ENCODE assay signal across 21 cellular contexts in the genomic region with DNA sequence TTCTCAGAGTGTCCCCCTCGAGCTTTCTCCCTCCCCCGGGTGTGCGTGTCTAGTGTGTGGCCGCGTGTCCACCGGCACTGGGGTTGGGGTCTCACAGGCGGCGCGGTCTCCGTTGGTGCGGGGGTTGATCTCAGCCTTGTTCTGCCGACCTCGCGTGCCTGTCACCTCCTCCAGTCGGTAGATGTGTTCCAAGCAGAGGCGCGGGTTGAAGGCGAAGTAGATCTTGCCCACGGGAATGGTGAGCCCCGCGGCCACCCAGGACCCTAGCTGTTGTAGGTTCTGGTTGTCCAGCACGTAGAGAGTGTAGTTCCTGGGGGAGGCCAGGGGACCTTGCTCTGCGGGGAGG. TPM values are rescaled to one million over a fixed set of nuclear protein-coding genes. Genes with fewer than 3 reads are reported as not detected.
DNase-seq lines count a peak whose midpoint lies in the region; ATAC-seq, FAIRE-seq and TF ChIP-seq lines count a peak whose summit lies in the region.
"Had no signal": no experiment of that assay in that cellular context is flagged by ENCODE, and none has a peak within 500 bp of the region (broad histone marks: within the 10 kb centered on the region; RNA-seq: fewer than 3 reads in every experiment).

No MANE protein-coding gene starts in this region.

- H2AFZ ChIP-seq in K562 (ENCODE audit: low read depth, low read length): peak overlapping the region; percentile 77; the same call in 1 of the 2 replicates
- H2AFZ ChIP-seq: PC-9 had no signal

- H3K9me3 Mint-ChIP-seq in CD8-positive, alpha-beta T cell: no peaks in the 10 kb centered on the region
- no peaks in the 10 kb centered on the region for H3K9me3 Mint-ChIP-seq in mesothelial cell of epicardium
- H3K9me3 Mint-ChIP-seq: neural crest cell had no signal

- ATAC-seq in CD8-positive, alpha-beta T cell: no peak
- no peak for ATAC-seq in K562

- H3K9ac ChIP-seq in HUES6 (ENCODE audit: low read length) (no peak overlapping the region), K562 (ENCODE audit: insufficient read depth in 1 of 2, low read depth in 2 of 2, low read length in 2 of 2) (0 out of 4 replicates have a peak overlapping the region, but pooled peaks of 1 of the 2 experiments have one; percentile 41)
- H3K9ac ChIP-seq: SK-N-SH had no signal

- no peak for DNase-seq in CD8-positive, alpha-beta T cell
- DNase-seq in K562 (ENCODE audit: extremely low read depth in 1 of 4, low spot score in 3 of 4) (no peak), mesothelial cell of epicardium (ENCODE audit: low spot score in 2 of 2, unreplicated experiment in 2 of 2) (no peak), NCI-H128 (lab: John Stamatoyannopoulos, UW; ENCODE audit: unreplicated experiment) (no peak), mesenteric fat pad (ENCODE audit: low spot score) (no peak)
- no peak for DNase-seq in effector CD8-positive, alpha-beta T cell (lab: John Stamatoyannopoulos, UW)
- DNase-seq: BE2C, foreskin melanocyte, GOT3, KG1, NCI-H1048, NCI-H2107, NCI-H526 treated with DMSO at 0.1 percent for 48 hours, SK-N-SH had no signal

- intact Hi-C loops in CD8-positive, alpha-beta T cell (cut with DNase I, micrococcal nuclease): loop anchor here in 1 of 2 experiments (1.0 kb wide), 1 partner anchor 33 kb away; the partner anchor contains the start of gene SH2D2A
- intact Hi-C loops in K562 (cut with micrococcal nuclease): no loop called here

- H3K27me3 ChIP-seq in CD8-positive, alpha-beta T cell (ENCODE audit: insufficient read depth, low read length): no peaks in the 10 kb centered on the region
- H3K27me3 ChIP-seq in HUES6 (ENCODE audit: control insufficient read depth, insufficient read depth, low read length) (peaks cover 100% of the 10 kb centered on the region), K562 (ENCODE audit: control insufficient read depth in 2 of 2, insufficient read depth in 2 of 2, low read length in 2 of 2) (0 out of 5 replicates have a peak, but pooled peaks cover 0 to 13% of the 10 kb centered on the region in 2 experiments)
- H3K27me3 ChIP-seq: BE2C had no signal

- H3K9me1 ChIP-seq in K562 (ENCODE audit: control insufficient read depth, insufficient read depth, low read length): no peaks in the 10 kb centered on the region

- in situ Hi-C loops in K562 (cut with MboI): no loop called here

- TF ChIP-seq RAD21 in K562 (CRISPR knock-in tag; conservative IDR thresholded peaks at IDR 0.05 in 1 of 2, IDR thresholded peaks at IDR 0.05 in 1 of 2): no peak

- H3K27ac Mint-ChIP-seq in CD8-positive, alpha-beta T cell: peak overlapping the region; percentile 86
- no peak overlapping the region for H3K27ac Mint-ChIP-seq in mesothelial cell of epicardium

- no peak for TF ChIP-seq CTCF in CD8-positive, alpha-beta T cell (IDR thresholded peaks at IDR 0.05)
- TF ChIP-seq CTCF in K562 (IDR thresholded peaks at IDR 0.05 in 2 of 3, conservative IDR thresholded peaks at IDR 0.05 in 1 of 3; ENCODE audit: insufficient read depth in 2 of 3, low read depth in 1 of 3, low read length in 3 of 3): no peak
- TF ChIP-seq CTCF in mesothelial cell of epicardium (IDR thresholded peaks at IDR 0.05; ENCODE audit: unreplicated experiment): no peak

- CTCF ChIA-PET in CD8-positive, alpha-beta T cell (lab: Charles Lee): interaction anchor here (0.7 to 6.4 kb wide), 7 partner anchors 8 to 113 kb away, joined by 3 to 53 read pairs (median 3); partner anchors contain the start of genes INSRR and NTRK1
- CTCF ChIA-PET in K562 (lab: Yijun Ruan, JAX; ENCODE audit: low intra/inter-chr PET ratio): no interaction called here

- peaks cover 8% of the 10 kb centered on the region for H3K27me3 Mint-ChIP-seq in CD8-positive, alpha-beta T cell (ENCODE audit: low read depth)
- H3K27me3 Mint-ChIP-seq in mesothelial cell of epicardium (ENCODE audit: low read depth): peaks cover 90% of the 10 kb centered on the region

- POLR2A ChIA-PET in CD8-positive, alpha-beta T cell (lab: Charles Lee): interaction anchor here (0.9 to 1.3 kb wide), 4 partner anchors 10 to 82 kb away, joined by 3 to 4 read pairs (median 4); partner anchors contain the start of gene PRCC
- POLR2A ChIA-PET in K562 (lab: Yijun Ruan, JAX): interaction anchor here (0.8 to 2.9 kb wide), 2 partner anchors 10 to 80 kb away, joined by 3 to 10 read pairs; partner anchors contain the start of gene INSRR

- peaks cover 29% of the 10 kb centered on the region for H3K4me1 ChIP-seq in CD8-positive, alpha-beta T cell (ENCODE audit: insufficient read depth, low read length)
- H3K4me1 ChIP-seq in HUES6 (ENCODE audit: control insufficient read depth, insufficient read depth, low read length) (peaks cover 19% of the 10 kb centered on the region), K562 (replicated peaks in 1 of 2; ENCODE audit: control insufficient read depth in 2 of 2, insufficient read depth in 2 of 2, low read length in 2 of 2) (peaks cover 13 to 39% of the 10 kb centered on the region in 2 experiments; a peak in 4 of 5 replicates)
- H3K4me1 ChIP-seq: colonic mucosa had no signal

- TF ChIP-seq POLR2A in K562 (conservative IDR thresholded peaks at IDR 0.05): no peak

- no peak for TF ChIP-seq EP300 in K562 (IDR thresholded peaks at IDR 0.05; ENCODE audit: low read length)

- FAIRE-seq in K562 (lab: Jason Lieb, UNC): no peak

- no peaks in the 10 kb centered on the region for H3K36me3 ChIP-seq in CD8-positive, alpha-beta T cell (ENCODE audit: insufficient read depth, low read length)
- H3K36me3 ChIP-seq in HUES6 (ENCODE audit: control insufficient read depth, insufficient read depth, low read length): no peaks in the 10 kb centered on the region
- no peaks in the 10 kb centered on the region for H3K36me3 ChIP-seq in K562 (ENCODE audit: control insufficient read depth, insufficient read depth, low read length)
- H3K36me3 ChIP-seq: BE2C, colonic mucosa, spleen had no signal

- no peaks in the 10 kb centered on the region for H3K36me3 Mint-ChIP-seq in CD8-positive, alpha-beta T cell
- no peaks in the 10 kb centered on the region for H3K36me3 Mint-ChIP-seq in mesothelial cell of epicardium

- H3K27ac ChIP-seq in CD8-positive, alpha-beta T cell (ENCODE audit: low read depth, low read length): no peak overlapping the region
- no peak overlapping the region for H3K27ac ChIP-seq in HUES6 (ENCODE audit: low read depth, low read length)
- no peak overlapping the region for H3K27ac ChIP-seq in K562 (ENCODE audit: extremely low read depth, low read depth, low read length)
- H3K27ac ChIP-seq: colonic mucosa, HL-60, PC-9, spleen had no signal

- H3K4me3 Mint-ChIP-seq in CD8-positive, alpha-beta T cell: peak overlapping the region; percentile 72
- H3K4me3 Mint-ChIP-seq in mesothelial cell of epicardium: peak overlapping the region; percentile 28
- H3K4me3 Mint-ChIP-seq: neural crest cell had no signal

- H4K20me1 ChIP-seq in K562 (replicated peaks; ENCODE audit: control insufficient read depth, insufficient read depth, low read length): no peaks in the 10 kb centered on the region

- no peaks in the 10 kb centered on the region for H3K9me3 ChIP-seq in CD8-positive, alpha-beta T cell (ENCODE audit: low read length)
- H3K9me3 ChIP-seq in HUES6 (ENCODE audit: control insufficient read depth, insufficient read depth, low read depth, low read length) (no peaks in the 10 kb centered on the region), K562 (replicated peaks; ENCODE audit: control insufficient read depth, insufficient read depth, low read depth, low read length) (no peaks in the 10 kb centered on the region)
- H3K9me3 ChIP-seq: BE2C, colonic mucosa, SK-N-SH, spleen had no signal

- H3K79me2 ChIP-seq in K562 (ENCODE audit: control insufficient read depth, insufficient read depth, low read length): no peaks in the 10 kb centered on the region

- no TSS peak for BruUV-seq in K562 (replicated peaks; lab: Mats Ljungman, UMichigan)

- peak overlapping the region; percentile 54; the same call in 1 of the 2 replicates for H3K4me2 ChIP-seq in K562 (ENCODE audit: insufficient read depth, low read length)
- H3K4me2 ChIP-seq: PC-9, SK-N-SH had no signal

- no peak overlapping the region for H3K4me3 ChIP-seq in CD8-positive, alpha-beta T cell (ENCODE audit: low read depth, low read length)
- peak overlapping the region; percentile 60 for H3K4me3 ChIP-seq in HUES6 (ENCODE audit: low read depth, low read length)
- H3K4me3 ChIP-seq in K562: no peak overlapping the region
- H3K4me3 ChIP-seq: colonic mucosa, PC-9 had no signal

- WGBS in K562 (ENCODE audit: insufficient coverage, low coverage, missing lambda C conversion rate): 60% methylated on average over 16 of the region's 23 CpGs

- H3K4me1 Mint-ChIP-seq in CD8-positive, alpha-beta T cell (ENCODE audit: low read depth): peaks cover 29% of the 10 kb centered on the region
- H3K4me1 Mint-ChIP-seq in mesothelial cell of epicardium: peaks cover 15% of the 10 kb centered on the region
- H3K4me1 Mint-ChIP-seq: neural crest cell had no signal

RNA-seq across cellular contexts. Expression of gene INSRR, which starts 9.8 kb away (rescaled TPM):
- under 1 TPM; 0.05 to 0.08 TPM for total RNA-seq in CD8-positive, alpha-beta T cell
- 0.14 and 1.6 TPM in 2 replicates for total RNA-seq in K562 (2011; cell fraction: chromatin; rRNA removed; ENCODE audit: low replicate concordance)
- 0.66 and 0.67 TPM in 2 replicates for total RNA-seq in K562 (2011; cell fraction: nucleolus; rRNA removed)
- 0.44 and 0.46 TPM in 2 replicates for total RNA-seq in K562 (2011; cell fraction: nucleoplasm; rRNA removed)
- total RNA-seq in K562 (2014; rRNA removed) (0.08 TPM in 1 of 2 replicates, not detected in the other), K562 (2014; rRNA removed; fragmentation: Illumina TruSeq; extraction: Trizol) (0.04 TPM in 1 of 2 replicates, not detected in the other), K562 (2015; rRNA removed; fragmentation: Illumina TruSeq; extraction: Trizol) (0.04 and 0.07 TPM in 2 replicates), K562 (2021) (0.18 TPM in 2 replicates), mesothelial cell of epicardium (0.45 to 0.66 TPM (median 0.51 TPM) in 3 replicates), mesenteric fat pad (0.10 TPM)
- polyA plus RNA-seq in K562 (2011; rRNA removed) (0.06 and 0.07 TPM in 2 replicates), K562 (2014; fragmentation: Illumina TruSeq; extraction: Trizol) (0.03 and 0.06 TPM in 2 replicates), K562 (2014; fragmentation: Nextera tagmentation; extraction: Ambion mirVana) (not detected), K562 (2014; rRNA removed) (0.07 and 0.12 TPM in 2 replicates)
- polyA plus RNA-seq in K562 (2011; cell fraction: cytosol; rRNA removed): 0.04 and 0.16 TPM in 2 replicates
- 0.44 and 1.7 TPM in 2 replicates for polyA plus RNA-seq in K562 (2011; cell fraction: nucleus; rRNA removed)
- 0.25 and 0.83 TPM in 2 replicates for polyA plus RNA-seq in K562 (2012)
- 0.09 and 0.21 TPM in 2 replicates for polyA minus RNA-seq in K562 (2011; rRNA and poly(A)+ RNA removed)
- not detected in 2 replicates for polyA minus RNA-seq in K562 (2011; cell fraction: cytosol; rRNA and poly(A)+ RNA removed)
- 0.33 and 0.81 TPM in 2 replicates for polyA minus RNA-seq in K562 (2011; cell fraction: nucleus; rRNA and poly(A)+ RNA removed)
- total RNA-seq: colonic mucosa, lung microvascular endothelial cell, PC-9 had no signal

RNA-seq across cellular contexts. Expression of gene NTRK1, which starts 11.5 kb away (rescaled TPM):
- 1 to 10 TPM; 1.5 to 1.7 TPM for total RNA-seq in CD8-positive, alpha-beta T cell
- 54.2 and 208 TPM in 2 replicates for total RNA-seq in K562 (2011; cell fraction: chromatin; rRNA removed; ENCODE audit: low replicate concordance)
- 116 and 182 TPM in 2 replicates for total RNA-seq in K562 (2011; cell fraction: nucleolus; rRNA removed)
- total RNA-seq in K562 (2011; cell fraction: nucleoplasm; rRNA removed): 78.5 and 79.4 TPM in 2 replicates
- total RNA-seq in K562 (2014; rRNA removed): 22.4 and 23.1 TPM in 2 replicates
- total RNA-seq in K562 (2014; rRNA removed; fragmentation: Illumina TruSeq; extraction: Trizol): 3.3 and 4.8 TPM in 2 replicates
- 4.0 and 4.2 TPM in 2 replicates for total RNA-seq in K562 (2015; rRNA removed; fragmentation: Illumina TruSeq; extraction: Trizol)
- total RNA-seq in K562 (2021): 28.0 and 30.0 TPM in 2 replicates
- polyA plus RNA-seq in K562 (2011; rRNA removed): 18.2 and 21.5 TPM in 2 replicates
- polyA plus RNA-seq in K562 (2011; cell fraction: cytosol; rRNA removed): 16.8 and 66.3 TPM in 2 replicates
- 93.6 and 258 TPM in 2 replicates for polyA plus RNA-seq in K562 (2011; cell fraction: nucleus; rRNA removed)
- 23.1 and 95.0 TPM in 2 replicates for polyA plus RNA-seq in K562 (2012)
- 7.9 and 16.1 TPM in 2 replicates for polyA plus RNA-seq in K562 (2014; fragmentation: Illumina TruSeq; extraction: Trizol)
- polyA plus RNA-seq in K562 (2014; fragmentation: Nextera tagmentation; extraction: Ambion mirVana): 1 to 10 TPM in 1 of 2 experiments, under 1 TPM in 1; 0.46 to 2.3 TPM
- polyA plus RNA-seq in K562 (2014; rRNA removed): 23.3 and 26.2 TPM in 2 replicates
- polyA minus RNA-seq in K562 (2011; rRNA and poly(A)+ RNA removed): 5.4 and 15.6 TPM in 2 replicates
- polyA minus RNA-seq in K562 (2011; cell fraction: cytosol; rRNA and poly(A)+ RNA removed): 13.1 and 24.5 TPM in 2 replicates
- polyA minus RNA-seq in K562 (2011; cell fraction: nucleus; rRNA and poly(A)+ RNA removed): 19.4 and 42.9 TPM in 2 replicates
- 1.2 to 1.3 TPM (median 1.3 TPM) in 3 replicates for total RNA-seq in mesothelial cell of epicardium
- 1.8 TPM for total RNA-seq in mesenteric fat pad
- total RNA-seq: lung microvascular endothelial cell, PC-9 had no signal

RNA-seq across cellular contexts. Expression of gene SH2D2A, which starts 32.5 kb away (rescaled TPM):
- total RNA-seq in CD8-positive, alpha-beta T cell: 10 to 100 TPM; 85.6 to 86.3 TPM
- total RNA-seq in K562 (2011; cell fraction: chromatin; rRNA removed; ENCODE audit: low replicate concordance): 15.3 and 26.9 TPM in 2 replicates
- 16.2 and 18.2 TPM in 2 replicates for total RNA-seq in K562 (2011; cell fraction: nucleolus; rRNA removed)
- 20.7 and 27.8 TPM in 2 replicates for total RNA-seq in K562 (2011; cell fraction: nucleoplasm; rRNA removed)
- total RNA-seq in K562 (2014; rRNA removed) (27.7 and 36.0 TPM in 2 replicates), K562 (2014; rRNA removed; fragmentation: Illumina TruSeq; extraction: Trizol) (4.8 and 6.9 TPM in 2 replicates), K562 (2015; rRNA removed; fragmentation: Illumina TruSeq; extraction: Trizol) (6.3 and 8.4 TPM in 2 replicates), K562 (2021) (33.6 TPM in 2 replicates), mesothelial cell of epicardium (0.58 to 2.1 TPM (median 0.89 TPM) in 3 replicates), mesenteric fat pad (4.7 TPM)
- polyA plus RNA-seq in K562 (2011; rRNA removed) (5.7 and 9.7 TPM in 2 replicates), K562 (2014; fragmentation: Illumina TruSeq; extraction: Trizol) (20.0 and 21.2 TPM in 2 replicates), K562 (2014; fragmentation: Nextera tagmentation; extraction: Ambion mirVana) (1 to 10 TPM in 1 of 2 experiments, under 1 TPM in 1; 0.89 to 1.1 TPM), K562 (2014; rRNA removed) (20.8 and 21.4 TPM in 2 replicates)
- 12.6 and 29.0 TPM in 2 replicates for polyA plus RNA-seq in K562 (2011; cell fraction: cytosol; rRNA removed)
- 10.6 and 25.9 TPM in 2 replicates for polyA plus RNA-seq in K562 (2011; cell fraction: nucleus; rRNA removed)
- polyA plus RNA-seq in K562 (2012): 30.7 and 34.5 TPM in 2 replicates
- polyA minus RNA-seq in K562 (2011; rRNA and poly(A)+ RNA removed): 2.2 and 4.8 TPM in 2 replicates
- polyA minus RNA-seq in K562 (2011; cell fraction: cytosol; rRNA and poly(A)+ RNA removed): 11.6 and 16.2 TPM in 2 replicates
- polyA minus RNA-seq in K562 (2011; cell fraction: nucleus; rRNA and poly(A)+ RNA removed): 10.4 and 13.3 TPM in 2 replicates
- total RNA-seq: lung microvascular endothelial cell had no signal
- polyA plus RNA-seq: SK-N-SH had no signal

RNA-seq across cellular contexts. Expression of gene PEAR1, which starts 44.4 kb away (rescaled TPM):
- total RNA-seq in CD8-positive, alpha-beta T cell: not detected
- total RNA-seq in K562 (2011; cell fraction: chromatin; rRNA removed; ENCODE audit: low replicate concordance): 6.2 and 13.8 TPM in 2 replicates
- total RNA-seq in K562 (2011; cell fraction: nucleolus; rRNA removed): 11.7 and 12.5 TPM in 2 replicates
- total RNA-seq in K562 (2011; cell fraction: nucleoplasm; rRNA removed): 6.5 and 7.2 TPM in 2 replicates
- total RNA-seq in K562 (2014; rRNA removed): 6.4 and 12.7 TPM in 2 replicates
- total RNA-seq in K562 (2014; rRNA removed; fragmentation: Illumina TruSeq; extraction: Trizol): 2.5 and 2.6 TPM in 2 replicates
- 5.9 and 6.0 TPM in 2 replicates for total RNA-seq in K562 (2015; rRNA removed; fragmentation: Illumina TruSeq; extraction: Trizol)
- total RNA-seq in K562 (2021): 5.2 and 6.1 TPM in 2 replicates
- 13.9 and 16.6 TPM in 2 replicates for polyA plus RNA-seq in K562 (2011; rRNA removed)
- polyA plus RNA-seq in K562 (2011; cell fraction: cytosol; rRNA removed): 17.4 and 33.0 TPM in 2 replicates
- 30.0 and 34.3 TPM in 2 replicates for polyA plus RNA-seq in K562 (2011; cell fraction: nucleus; rRNA removed)
- 5.5 and 7.2 TPM in 2 replicates for polyA plus RNA-seq in K562 (2012)
- 6.8 and 9.8 TPM in 2 replicates for polyA plus RNA-seq in K562 (2014; fragmentation: Illumina TruSeq; extraction: Trizol)
- polyA plus RNA-seq in K562 (2014; fragmentation: Nextera tagmentation; extraction: Ambion mirVana): 1 to 10 TPM in 1 of 2 experiments, under 1 TPM in 1; 0.87 to 1.1 TPM
- polyA plus RNA-seq in K562 (2014; rRNA removed): 7.0 and 9.1 TPM in 2 replicates
- 6.3 and 7.1 TPM in 2 replicates for polyA minus RNA-seq in K562 (2011; rRNA and poly(A)+ RNA removed)
- 7.3 and 8.2 TPM in 2 replicates for polyA minus RNA-seq in K562 (2011; cell fraction: cytosol; rRNA and poly(A)+ RNA removed)
- polyA minus RNA-seq in K562 (2011; cell fraction: nucleus; rRNA and poly(A)+ RNA removed): 6.3 and 12.1 TPM in 2 replicates
- 13.8 to 16.1 TPM (median 15.7 TPM) in 3 replicates for total RNA-seq in mesothelial cell of epicardium
- total RNA-seq in mesenteric fat pad: 17.7 TPM
